In genomic region chr1:21292503-21292990, GRCh38 we compare ENCODE assay signal across 10 cellular contexts. TPM values are rescaled to one million over a fixed set of nuclear protein-coding genes. Genes with fewer than 3 reads are reported as not detected.
DNase-seq lines count a peak whose midpoint lies in the region; ATAC-seq and TF ChIP-seq lines count a peak whose summit lies in the region.
"Had no signal": no experiment of that assay in that cellular context is flagged by ENCODE, and none has a peak within 500 bp of the region (broad histone marks: within the 10 kb centered on the region; RNA-seq: fewer than 3 reads in every experiment).

No MANE protein-coding gene starts in this region.

- H3K36me3 ChIP-seq in SU-DHL-6 (ENCODE audit: low read length) (no peaks in the 10 kb centered on the region), right atrium auricular region (no peaks in the 10 kb centered on the region), subcutaneous abdominal adipose tissue (ENCODE audit: control insufficient read depth in 5 of 5, insufficient read depth in 5 of 5, low read length in 5 of 5) (no peaks in the 10 kb centered on the region), tibial artery (no peaks in the 10 kb centered on the region)
- H3K36me3 ChIP-seq: cardiac muscle cell had no signal

- H3K9me2 ChIP-seq in SU-DHL-6 (replicated peaks; ENCODE audit: insufficient read depth, low read length): no peaks in the 10 kb centered on the region

- H3K4me3 ChIP-seq in SU-DHL-6 (ENCODE audit: insufficient read depth, low read length, poor library complexity, severe bottlenecking): peak overlapping the region; percentile 33
- no peak overlapping the region for H3K4me3 ChIP-seq in right atrium auricular region
- no peak overlapping the region for H3K4me3 ChIP-seq in subcutaneous abdominal adipose tissue (ENCODE audit: low read depth in 1 of 5, low read length in 5 of 5)
- no peak overlapping the region for H3K4me3 ChIP-seq in tibial artery
- H3K4me3 ChIP-seq: cardiac muscle cell had no signal

- H3K27ac ChIP-seq in SU-DHL-6 (ENCODE audit: low read depth, low read length): peak overlapping the region; percentile 97
- H3K27ac ChIP-seq in right atrium auricular region: peak overlapping the region; percentile 55 to 65
- H3K27ac ChIP-seq in subcutaneous abdominal adipose tissue (ENCODE audit: low read depth, low read length): peak overlapping the region; percentile 12
- H3K27ac ChIP-seq in tibial artery: peak overlapping the region in 1 of 2 donors; percentile 10
- H3K27ac ChIP-seq: cardiac muscle cell had no signal

- DNase-seq in activated CD4-positive, alpha-beta T cell treated with anti-CD3 and anti-CD28 coated beads, Interleukin-2, amount 10 ng/mL, durations not matched to agents 24 days and 14 days: no peak
- no peak for DNase-seq in activated CD4-positive, alpha-beta T cell treated with anti-CD3 and anti-CD28 coated beads for 1 hour
- DNase-seq in right atrium auricular region (ENCODE audit: low spot score): no peak
- no peak for DNase-seq in germinal center (ENCODE audit: low spot score)
- DNase-seq in tibial artery: no peak
- DNase-seq: OCI-M1 had no signal

- H3K79me2 ChIP-seq in SU-DHL-6 (ENCODE audit: insufficient read depth, low read length): peaks cover 26% of the 10 kb centered on the region

- H3F3A ChIP-seq in SU-DHL-6 (ENCODE audit: insufficient read depth): peaks cover 70% of the 10 kb centered on the region

- H3K9me3 ChIP-seq in SU-DHL-6 (ENCODE audit: insufficient read depth, low read length) (no peaks in the 10 kb centered on the region), right atrium auricular region (no peaks in the 10 kb centered on the region), subcutaneous abdominal adipose tissue (ENCODE audit: control insufficient read depth in 5 of 5, low read length in 5 of 5) (no peaks in the 10 kb centered on the region), tibial artery (no peaks in the 10 kb centered on the region)

- no peaks in the 10 kb centered on the region for H4K20me1 ChIP-seq in SU-DHL-6 (ENCODE audit: low read depth, low read length)

- ATAC-seq in HG03354 (IDR thresholded peaks at IDR 0.05; ENCODE audit: poor library complexity, severe bottlenecking, unreplicated experiment): no peak

- H3K27me3 Mint-ChIP-seq in activated CD4-positive, alpha-beta T cell treated with anti-CD3 and anti-CD28 coated beads, Interleukin-2, amount 10 ng/mL, durations not matched to agents 24 days and 14 days: no peaks in the 10 kb centered on the region

- H3K4me3 Mint-ChIP-seq in activated CD4-positive, alpha-beta T cell treated with anti-CD3 and anti-CD28 coated beads, Interleukin-2, amount 10 ng/mL, durations not matched to agents 24 days and 14 days: peak overlapping the region; percentile 88

- peak overlapping the region; percentile 80 for H3K4me2 ChIP-seq in SU-DHL-6 (ENCODE audit: low read depth, low read length, poor library complexity, severe bottlenecking)

- H3K9ac ChIP-seq in SU-DHL-6 (ENCODE audit: low read length) (peak overlapping the region; percentile 73), subcutaneous abdominal adipose tissue (ENCODE audit: low read length in 5 of 5) (no peak overlapping the region)

- peaks cover 71% of the 10 kb centered on the region for H3K4me1 Mint-ChIP-seq in activated CD4-positive, alpha-beta T cell treated with anti-CD3 and anti-CD28 coated beads, Interleukin-2, amount 10 ng/mL, durations not matched to agents 24 days and 14 days

- H2AFZ ChIP-seq in SU-DHL-6 (ENCODE audit: low read depth, low read length, severe bottlenecking): no peak overlapping the region

- H3K27ac Mint-ChIP-seq in activated CD4-positive, alpha-beta T cell treated with anti-CD3 and anti-CD28 coated beads, Interleukin-2, amount 10 ng/mL, durations not matched to agents 24 days and 14 days: peak overlapping the region; percentile 98

- H3K36me3 Mint-ChIP-seq in activated CD4-positive, alpha-beta T cell treated with anti-CD3 and anti-CD28 coated beads, Interleukin-2, amount 10 ng/mL, durations not matched to agents 24 days and 14 days (ENCODE audit: low read depth): peaks cover 14% of the 10 kb centered on the region

- intact Hi-C loops in activated CD4-positive, alpha-beta T cell treated with anti-CD3 and anti-CD28 coated beads, Interleukin-2, amount 10 ng/mL, durations not matched to agents 24 days and 14 days (cut with micrococcal nuclease): loop anchor here (2.0 to 10.0 kb wide), 5 partner anchors 34 to 732 kb away; partner anchors contain the start of genes HP1BP3, SH2D5 and USP48
- intact Hi-C loops in tibial artery (cut with DNase I; ENCODE audit: low total_unique reads): no loop called here

- H3K27me3 ChIP-seq in SU-DHL-6 (ENCODE audit: low read length): no peaks in the 10 kb centered on the region
- no peaks in the 10 kb centered on the region for H3K27me3 ChIP-seq in right atrium auricular region
- H3K27me3 ChIP-seq in subcutaneous abdominal adipose tissue (ENCODE audit: control insufficient read depth in 5 of 5, insufficient read depth in 4 of 5, low read length in 5 of 5): no peaks in the 10 kb centered on the region
- H3K27me3 ChIP-seq in tibial artery: no peaks in the 10 kb centered on the region
- H3K27me3 ChIP-seq: cardiac muscle cell had no signal

- no peaks in the 10 kb centered on the region for H3K9me3 Mint-ChIP-seq in activated CD4-positive, alpha-beta T cell treated with anti-CD3 and anti-CD28 coated beads, Interleukin-2, amount 10 ng/mL, durations not matched to agents 24 days and 14 days

- TF ChIP-seq CTCF in SU-DHL-6 (IDR thresholded peaks at IDR 0.05; ENCODE audit: insufficient read depth, low read length, poor library complexity, severe bottlenecking): no peak
- no peak for TF ChIP-seq CTCF in right atrium auricular region (IDR thresholded peaks at IDR 0.05)
- no peak for TF ChIP-seq CTCF in tibial artery (IDR thresholded peaks at IDR 0.05)

- H3K4me1 ChIP-seq in right atrium auricular region: peaks cover 0 to 69% of the 10 kb centered on the region in 2 donors
- peaks cover 0 to 68% (median 49%) of the 10 kb centered on the region in 5 donors for H3K4me1 ChIP-seq in subcutaneous abdominal adipose tissue (ENCODE audit: control insufficient read depth in 5 of 5, insufficient read depth in 5 of 5, low read length in 5 of 5)
- H3K4me1 ChIP-seq in tibial artery: peaks cover 0 to 89% (median 66%) of the 10 kb centered on the region in 4 donors

RNA-seq across cellular contexts. Expression of gene ECE1, which starts 2.3 kb away (rescaled TPM):
- total RNA-seq in activated CD4-positive, alpha-beta T cell treated with anti-CD3 and anti-CD28 coated beads, Interleukin-2, amount 10 ng/mL, durations not matched to agents 24 days and 14 days: 133 and 134 TPM in 2 replicates
- total RNA-seq in right atrium auricular region: 100 to 1,000 TPM in 1 of 2 donors, 10 to 100 TPM in 1; 83.7 to 152 TPM
